Comparison of ENCODE assay signal across 1 cellular context in genomic region chr16:20878682-20879147, GRCh38.
TF ChIP-seq lines count a peak whose summit lies in the region.

No MANE protein-coding gene starts in this region.

TF ChIP-seq in HepG2, 621 proteins besides CTCF, POLR2A, EP300 and RAD21 (continued from another document and continues in another):
- TF ChIP-seq AFF4 (CRISPR knock-in tag; IDR thresholded peaks at IDR 0.05) (no peak), ZNF558 (CRISPR knock-in tag; IDR thresholded peaks at IDR 0.05; ENCODE audit: borderline replicate concordance) (no peak), ZFP62 (CRISPR knock-in tag; IDR thresholded peaks at IDR 0.05) (no peak), SYNCRIP (IDR thresholded peaks at IDR 0.05; ENCODE audit: insufficient read depth, low read depth, low read length) (no peak), KMT2A (CRISPR knock-in tag; IDR thresholded peaks at IDR 0.05) (peak; percentile 70), PRDM10 (CRISPR knock-in tag; IDR thresholded peaks at IDR 0.05; ENCODE audit: low read depth) (peak; percentile 60; the same call in 1 of the 2 replicates), ZNF180 (CRISPR knock-in tag; IDR thresholded peaks at IDR 0.05; ENCODE audit: borderline replicate concordance, low read depth) (no peak), GPBP1L1 (CRISPR knock-in tag; IDR thresholded peaks at IDR 0.05) (no peak), ADNP (CRISPR knock-in tag; IDR thresholded peaks at IDR 0.05) (no peak), ZNF232 (CRISPR knock-in tag; IDR thresholded peaks at IDR 0.05; ENCODE audit: borderline replicate concordance) (no peak), TBL1XR1 (IDR thresholded peaks at IDR 0.05; ENCODE audit: borderline replicate concordance, low read length, partially characterized antibody) (no peak), ZNF460 (CRISPR knock-in tag; IDR thresholded peaks at IDR 0.05; ENCODE audit: borderline replicate concordance) (no peak), SP4 (CRISPR knock-in tag; IDR thresholded peaks at IDR 0.05) (no peak), MIER2 (CRISPR knock-in tag; IDR thresholded peaks at IDR 0.05) (0 out of 2 replicates have a peak, but pooled peaks have one; percentile 17), ZNF775 (CRISPR knock-in tag; IDR thresholded peaks at IDR 0.05; ENCODE audit: borderline replicate concordance) (no peak), KLF15 (CRISPR knock-in tag; IDR thresholded peaks at IDR 0.05; ENCODE audit: borderline replicate concordance) (no peak), ZNF383 (CRISPR knock-in tag; IDR thresholded peaks at IDR 0.05; ENCODE audit: borderline replicate concordance) (no peak), CHD4 (IDR thresholded peaks at IDR 0.05; ENCODE audit: borderline replicate concordance, low read length) (no peak), AHDC1 (CRISPR knock-in tag; IDR thresholded peaks at IDR 0.05; ENCODE audit: borderline replicate concordance) (peak; percentile 12; the same call in 1 of the 2 replicates), ZBTB43 (CRISPR knock-in tag; conservative IDR thresholded peaks at IDR 0.05) (no peak), HMGA1 (CRISPR knock-in tag; conservative IDR thresholded peaks at IDR 0.05) (no peak), CREM (IDR thresholded peaks at IDR 0.05) (peak; percentile 55), CREM (CRISPR knock-in tag; IDR thresholded peaks at IDR 0.05) (no peak), NAIF1 (CRISPR knock-in tag; IDR thresholded peaks at IDR 0.05; ENCODE audit: borderline replicate concordance) (no peak), MYNN (CRISPR knock-in tag; IDR thresholded peaks at IDR 0.05; ENCODE audit: low read depth) (peak; percentile 98; the same call in 1 of the 2 replicates), ZMAT3 (CRISPR knock-in tag; conservative IDR thresholded peaks at IDR 0.05) (no peak), FOXM1 (CRISPR knock-in tag; IDR thresholded peaks at IDR 0.05) (no peak), IRF2 (CRISPR knock-in tag; IDR thresholded peaks at IDR 0.05) (no peak), ZNF230 (CRISPR knock-in tag; IDR thresholded peaks at IDR 0.05) (no peak), CCDC6 (CRISPR knock-in tag; IDR thresholded peaks at IDR 0.05) (no peak), ZNF225 (CRISPR knock-in tag; IDR thresholded peaks at IDR 0.05) (no peak), ZNF101 (CRISPR knock-in tag; IDR thresholded peaks at IDR 0.05; ENCODE audit: borderline replicate concordance, low read depth) (no peak), TCF12 (IDR thresholded peaks at IDR 0.05) (no peak), TCF12 (CRISPR knock-in tag; IDR thresholded peaks at IDR 0.05) (no peak)
- TF ChIP-seq, protein P1, sequence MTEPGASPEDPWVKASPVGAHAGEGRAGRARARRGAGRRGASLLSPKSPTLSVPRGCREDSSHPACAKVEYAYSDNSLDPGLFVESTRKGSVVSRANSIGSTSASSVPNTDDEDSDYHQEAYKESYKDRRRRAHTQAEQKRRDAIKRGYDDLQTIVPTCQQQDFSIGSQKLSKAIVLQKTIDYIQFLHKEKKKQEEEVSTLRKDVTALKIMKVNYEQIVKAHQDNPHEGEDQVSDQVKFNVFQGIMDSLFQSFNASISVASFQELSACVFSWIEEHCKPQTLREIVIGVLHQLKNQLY (CRISPR knock-in tag; IDR thresholded peaks at IDR 0.05) = peak; percentile 68; the same call in 1 of the 2 replicates
- TF ChIP-seq, protein P2, sequence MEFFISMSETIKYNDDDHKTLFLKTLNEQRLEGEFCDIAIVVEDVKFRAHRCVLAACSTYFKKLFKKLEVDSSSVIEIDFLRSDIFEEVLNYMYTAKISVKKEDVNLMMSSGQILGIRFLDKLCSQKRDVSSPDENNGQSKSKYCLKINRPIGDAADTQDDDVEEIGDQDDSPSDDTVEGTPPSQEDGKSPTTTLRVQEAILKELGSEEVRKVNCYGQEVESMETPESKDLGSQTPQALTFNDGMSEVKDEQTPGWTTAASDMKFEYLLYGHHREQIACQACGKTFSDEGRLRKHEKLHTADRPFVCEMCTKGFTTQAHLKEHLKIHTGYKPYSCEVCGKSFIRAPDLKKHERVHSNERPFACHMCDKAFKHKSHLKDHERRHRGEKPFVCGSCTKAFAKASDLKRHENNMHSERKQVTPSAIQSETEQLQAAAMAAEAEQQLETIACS (CRISPR knock-in tag; IDR thresholded peaks at IDR 0.05) = no peak
- TF ChIP-seq, protein P3, sequence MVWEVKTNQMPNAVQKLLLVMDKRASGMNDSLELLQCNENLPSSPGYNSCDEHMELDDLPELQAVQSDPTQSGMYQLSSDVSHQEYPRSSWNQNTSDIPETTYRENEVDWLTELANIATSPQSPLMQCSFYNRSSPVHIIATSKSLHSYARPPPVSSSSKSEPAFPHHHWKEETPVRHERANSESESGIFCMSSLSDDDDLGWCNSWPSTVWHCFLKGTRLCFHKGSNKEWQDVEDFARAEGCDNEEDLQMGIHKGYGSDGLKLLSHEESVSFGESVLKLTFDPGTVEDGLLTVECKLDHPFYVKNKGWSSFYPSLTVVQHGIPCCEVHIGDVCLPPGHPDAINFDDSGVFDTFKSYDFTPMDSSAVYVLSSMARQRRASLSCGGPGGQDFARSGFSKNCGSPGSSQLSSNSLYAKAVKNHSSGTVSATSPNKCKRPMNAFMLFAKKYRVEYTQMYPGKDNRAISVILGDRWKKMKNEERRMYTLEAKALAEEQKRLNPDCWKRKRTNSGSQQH (CRISPR knock-in tag; IDR thresholded peaks at IDR 0.05; ENCODE audit: low read depth) = no peak
- TF ChIP-seq, protein P4, sequence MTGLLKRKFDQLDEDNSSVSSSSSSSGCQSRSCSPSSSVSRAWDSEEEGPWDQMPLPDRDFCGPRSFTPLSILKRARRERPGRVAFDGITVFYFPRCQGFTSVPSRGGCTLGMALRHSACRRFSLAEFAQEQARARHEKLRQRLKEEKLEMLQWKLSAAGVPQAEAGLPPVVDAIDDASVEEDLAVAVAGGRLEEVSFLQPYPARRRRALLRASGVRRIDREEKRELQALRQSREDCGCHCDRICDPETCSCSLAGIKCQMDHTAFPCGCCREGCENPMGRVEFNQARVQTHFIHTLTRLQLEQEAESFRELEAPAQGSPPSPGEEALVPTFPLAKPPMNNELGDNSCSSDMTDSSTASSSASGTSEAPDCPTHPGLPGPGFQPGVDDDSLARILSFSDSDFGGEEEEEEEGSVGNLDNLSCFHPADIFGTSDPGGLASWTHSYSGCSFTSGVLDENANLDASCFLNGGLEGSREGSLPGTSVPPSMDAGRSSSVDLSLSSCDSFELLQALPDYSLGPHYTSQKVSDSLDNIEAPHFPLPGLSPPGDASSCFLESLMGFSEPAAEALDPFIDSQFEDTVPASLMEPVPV (CRISPR knock-in tag; IDR thresholded peaks at IDR 0.05) = no peak
